In genomic region chr6:36350082-36350481, GRCh38 we compare ENCODE assay signal across 22 cellular contexts. TPM values are rescaled to one million over a fixed set of nuclear protein-coding genes. Genes with fewer than 3 reads are reported as not detected.
A peak's percentile ranks its signal among the peaks of the same experiment; 100 is the strongest.
DNase-seq lines count a peak whose midpoint lies in the region; ATAC-seq and TF ChIP-seq lines count a peak whose summit lies in the region.
"Had no signal": no experiment of that assay in that cellular context is flagged by ENCODE, and none has a peak within 500 bp of the region (broad histone marks: within the 10 kb centered on the region; RNA-seq: fewer than 3 reads in every experiment).

No MANE protein-coding gene starts in this region.

- TF ChIP-seq POLR2A in tibial nerve (IDR thresholded peaks at IDR 0.05) = no peak

- intact Hi-C loops in left ventricle myocardium superior (cut with micrococcal nuclease) = no loop called here
- intact Hi-C loops in OCI-LY7 (cut with micrococcal nuclease; ENCODE audit: unreplicated experiment) = no loop called here

- H3K4me2 ChIP-seq in OCI-LY7 (ENCODE audit: low read length) = no peak overlapping the region

- H4K20me1 ChIP-seq in OCI-LY7 (ENCODE audit: insufficient read depth, low read length) = no peaks in the 10 kb centered on the region

- DNase-seq in left ventricle myocardium superior (no peak), right atrium auricular region (ENCODE audit: low spot score) (no peak), cardiac fibroblast (ENCODE audit: low read depth in 2 of 2) (peak; percentile 31 to 44), lung microvascular endothelial cell (ENCODE audit: low read depth in 2 of 2) (peak; percentile 36 to 94), tibial nerve (ENCODE audit: low spot score in 2 of 2) (no peak), glutamatergic neuron (no peak), OCI-LY7 (ENCODE audit: low spot score) (no peak)
- DNase-seq in activated CD4-positive, alpha-beta T cell treated with anti-CD3 and anti-CD28 coated beads for 1 hour = no peak
- DNase-seq: activated CD8-positive, alpha-beta T cell treated with anti-CD3 and anti-CD28 coated beads for 36 hours; activated T-cell treated with anti-CD3 and anti-CD28 coated beads, Interleukin-2, amount 50 U/mL, for 48 hours; CD8-positive, alpha-beta memory T cell; effector memory CD8-positive, alpha-beta T cell; NCI-H2081 treated with DMSO at 0.1 percent for 48 hours; NCI-H774; nephron progenitor cell; T-helper 1 cell had no signal

- H3K4me3 Mint-ChIP-seq in glutamatergic neuron (ENCODE audit: unreplicated experiment) = no peak overlapping the region
- H3K4me3 Mint-ChIP-seq: activated CD8-positive, alpha-beta T cell treated with anti-CD3 and anti-CD28 coated beads for 36 hours; activated naive CD8-positive, alpha-beta T cell; CD8-positive, alpha-beta memory T cell; effector memory CD8-positive, alpha-beta T cell; nephron progenitor cell had no signal

- peaks cover 4% of the 10 kb centered on the region for H3K9me3 Mint-ChIP-seq in glutamatergic neuron (ENCODE audit: unreplicated experiment)
- H3K9me3 Mint-ChIP-seq: activated CD8-positive, alpha-beta T cell treated with anti-CD3 and anti-CD28 coated beads for 36 hours; effector memory CD8-positive, alpha-beta T cell had no signal

- 73 to 80% methylated on average over 4 of the region's 4 CpGs for WGBS in tibial nerve, 2 donors

- H3K79me2 ChIP-seq in OCI-LY7 (ENCODE audit: insufficient read depth, low read depth, low read length) = no peaks in the 10 kb centered on the region

- CTCF ChIA-PET in OCI-LY7 (lab: Charles Lee; ENCODE audit: unreplicated experiment) = interaction anchor here (0.5 kb wide), 1 partner anchor 355 kb away, joined by 3 read pairs; no protein-coding TSS in a partner anchor

- peaks cover 6% of the 10 kb centered on the region for H3K27me3 Mint-ChIP-seq in glutamatergic neuron (ENCODE audit: unreplicated experiment)

- H3K4me1 Mint-ChIP-seq in glutamatergic neuron (ENCODE audit: low read depth, unreplicated experiment) = peaks cover 10% of the 10 kb centered on the region
- H3K4me1 Mint-ChIP-seq: CD8-positive, alpha-beta memory T cell had no signal

- peak; percentile 15 for ATAC-seq in left ventricle myocardium superior
- ATAC-seq: activated CD8-positive, alpha-beta T cell treated with anti-CD3 and anti-CD28 coated beads for 36 hours; effector memory CD8-positive, alpha-beta T cell had no signal

- BruUV-seq in OCI-LY7 (replicated peaks; lab: Mats Ljungman, UMichigan) = no TSS peak

- no peaks in the 10 kb centered on the region for H3K36me3 ChIP-seq in right atrium auricular region
- no peaks in the 10 kb centered on the region for H3K36me3 ChIP-seq in tibial nerve
- H3K36me3 ChIP-seq in OCI-LY7 (ENCODE audit: insufficient read depth, low read length) = no peaks in the 10 kb centered on the region

- TF ChIP-seq CTCF in right atrium auricular region (IDR thresholded peaks at IDR 0.05) = no peak
- no peak for TF ChIP-seq CTCF in cardiac fibroblast (IDR thresholded peaks at IDR 0.05; ENCODE audit: low read depth, low read length)
- TF ChIP-seq CTCF in tibial nerve (IDR thresholded peaks at IDR 0.05) = no peak
- TF ChIP-seq CTCF in glutamatergic neuron (IDR thresholded peaks at IDR 0.05; ENCODE audit: partially characterized antibody, unreplicated experiment) = no peak
- no peak for TF ChIP-seq CTCF in OCI-LY7 (conservative IDR thresholded peaks at IDR 0.05; ENCODE audit: low read length)

- H3K27ac ChIP-seq in right atrium auricular region = peak overlapping the region in 1 of 2 donors; percentile 79
- H3K27ac ChIP-seq in tibial nerve = peak overlapping the region in 3 of 4 donors; percentile 29 to 66 (median 63)
- no peak overlapping the region for H3K27ac ChIP-seq in OCI-LY7 (ENCODE audit: low read depth, low read length, poor library complexity, severe bottlenecking)

- H3K36me3 Mint-ChIP-seq in glutamatergic neuron (ENCODE audit: unreplicated experiment) = peaks cover 7% of the 10 kb centered on the region
- H3K36me3 Mint-ChIP-seq: activated naive CD8-positive, alpha-beta T cell had no signal

- H3K9me3 ChIP-seq in right atrium auricular region (peaks cover 0 to 6% of the 10 kb centered on the region in 2 donors), tibial nerve (no peaks in the 10 kb centered on the region), OCI-LY7 (ENCODE audit: low read length) (0 out of 2 replicates have a peak, but pooled peaks cover 4% of the 10 kb centered on the region)

- no peaks in the 10 kb centered on the region for H3K27me3 ChIP-seq in right atrium auricular region
- H3K27me3 ChIP-seq in tibial nerve = no peaks in the 10 kb centered on the region

- TF ChIP-seq EP300 in tibial nerve (IDR thresholded peaks at IDR 0.05) = no peak

- POLR2A ChIA-PET in OCI-LY7 (lab: Charles Lee) = interaction anchor here (0.7 kb wide), 1 partner anchor 793 kb away, joined by 3 read pairs; no protein-coding TSS in a partner anchor

- H3K4me1 ChIP-seq in right atrium auricular region (peaks cover 0 to 22% of the 10 kb centered on the region in 2 donors), tibial nerve (peaks cover 0 to 22% (median 10%) of the 10 kb centered on the region in 4 donors), OCI-LY7 (ENCODE audit: insufficient read depth, low read length, poor library complexity, severe bottlenecking) (no peaks in the 10 kb centered on the region)

- H3K9me2 ChIP-seq in OCI-LY7 (ENCODE audit: insufficient read depth, low read length) = no peaks in the 10 kb centered on the region

- H3K4me3 ChIP-seq in right atrium auricular region (no peak overlapping the region), cardiac fibroblast (replicated peaks in 1 of 2; ENCODE audit: low read depth in 2 of 2, low read length in 2 of 2) (no peak overlapping the region), tibial nerve (no peak overlapping the region), OCI-LY7 (ENCODE audit: low read depth, low read length, poor library complexity, severe bottlenecking) (no peak overlapping the region)
- H3K4me3 ChIP-seq: lung had no signal

- H3K27ac Mint-ChIP-seq in glutamatergic neuron (ENCODE audit: unreplicated experiment) = no peak overlapping the region
- H3K27ac Mint-ChIP-seq: activated CD8-positive, alpha-beta T cell treated with anti-CD3 and anti-CD28 coated beads for 36 hours; activated naive CD8-positive, alpha-beta T cell; CD8-positive, alpha-beta memory T cell; effector memory CD8-positive, alpha-beta T cell; nephron progenitor cell had no signal

- H2AFZ ChIP-seq in OCI-LY7 (ENCODE audit: low read length) = no peak overlapping the region

RNA-seq across cellular contexts. Expression of gene BNIP5, which starts 13.4 kb away (rescaled TPM):
- total RNA-seq in left ventricle myocardium superior (not detected), right atrium auricular region (not detected), lung microvascular endothelial cell (not detected in 2 replicates), tibial nerve (not detected), glutamatergic neuron (ENCODE audit: unreplicated experiment) (not detected), OCI-LY7 (2022) (not detected in 2 replicates)
- total RNA-seq in OCI-LY7 (2014; rRNA removed; shearing (Covaris generic)) = not detected in 2 replicates
- total RNA-seq: activated CD8-positive, alpha-beta T cell treated with anti-CD3 and anti-CD28 coated beads for 36 hours; bronchial epithelial cell; CD8-positive, alpha-beta memory T cell; fibroblast of villous mesenchyme; H1; renal cortical epithelial cell had no signal

RNA-seq across cellular contexts. Expression of gene ETV7, which starts 37.4 kb away (rescaled TPM):
- 0.15 TPM for total RNA-seq in left ventricle myocardium superior
- total RNA-seq in right atrium auricular region = under 1 TPM; 0.33 to 0.43 TPM
- total RNA-seq in lung microvascular endothelial cell = 0.22 TPM in 1 of 2 replicates, not detected in the other
- total RNA-seq in tibial nerve = 1 to 10 TPM in 3 of 4 donors, under 1 TPM in 1; 0.60 to 9.2 (median 2.9) TPM
- total RNA-seq in glutamatergic neuron (ENCODE audit: unreplicated experiment) = not detected
- not detected in 2 replicates for total RNA-seq in OCI-LY7 (2014; rRNA removed; shearing (Covaris generic))
- total RNA-seq in OCI-LY7 (2022) = not detected in 2 replicates
- total RNA-seq: bronchial epithelial cell had no signal

Comparison
In these comparisons a context has a peak if more than half of its experiments do, and no peak if none do; other contexts are left out.
1. DNase-seq: peak in cardiac fibroblast (2 of 2) and lung microvascular endothelial cell (2 of 2); none in left ventricle myocardium superior (single experiment), right atrium auricular region (single experiment), tibial nerve (0 of 2), activated CD4-positive, alpha-beta T cell treated with anti-CD3 and anti-CD28 coated beads for 1 hour (single experiment), glutamatergic neuron (single experiment) and OCI-LY7 (single experiment).